ENCODE assay signal across 29 cellular contexts in the genomic region with DNA sequence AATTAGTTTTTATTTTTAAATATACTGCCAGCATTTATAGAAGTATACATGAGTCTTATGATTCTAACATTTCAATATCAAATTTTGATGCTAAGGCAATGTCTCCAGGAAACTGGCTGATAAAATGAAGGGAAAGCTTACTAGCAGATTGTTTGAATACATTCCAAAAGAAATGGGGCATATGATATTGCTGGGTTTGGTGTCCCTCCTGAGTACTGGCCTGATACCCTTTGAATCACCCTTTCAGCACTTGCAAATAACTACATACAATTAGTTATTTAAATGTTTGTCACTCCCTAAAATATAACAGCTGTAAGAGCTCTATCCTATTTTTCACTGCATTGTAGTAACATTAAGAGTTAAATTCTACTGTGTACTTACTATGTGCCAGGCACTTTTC.
"Had no signal": no experiment of that assay in that cellular context is flagged by ENCODE, and none has a peak within 500 bp of the region (broad histone marks: within the 10 kb centered on the region; RNA-seq: fewer than 3 reads in every experiment).

No MANE protein-coding gene starts in this region.

- H3K27me3 Mint-ChIP-seq: activated CD8-positive, alpha-beta T cell treated with anti-CD3 and anti-CD28 coated beads for 36 hours; activated naive CD4-positive, alpha-beta T cell treated with anti-CD3 and anti-CD28 coated beads, Interleukin-2, amount 50 U/mL, for 24 hours; activated naive CD8-positive, alpha-beta T cell treated with anti-CD3 and anti-CD28 coated beads, Interleukin-2, amount 10 ng/mL, durations not matched to agents 7 days and 5 days had no signal

- H3K9me3 ChIP-seq: ascending aorta, MG63 had no signal

- H3K27me3 ChIP-seq: ascending aorta, MG63 had no signal

- H3K4me1 Mint-ChIP-seq: activated naive CD4-positive, alpha-beta T cell treated with anti-CD3 and anti-CD28 coated beads, Interleukin-2, amount 50 U/mL, for 24 hours; activated naive CD8-positive, alpha-beta T cell treated with anti-CD3 and anti-CD28 coated beads, Interleukin-2, amount 10 ng/mL, durations not matched to agents 7 days and 5 days had no signal

- H3K4me3 Mint-ChIP-seq: activated CD8-positive, alpha-beta T cell treated with anti-CD3 and anti-CD28 coated beads for 36 hours; activated naive CD4-positive, alpha-beta T cell treated with anti-CD3 and anti-CD28 coated beads, Interleukin-2, amount 50 U/mL, for 24 hours; activated naive CD8-positive, alpha-beta T cell treated with anti-CD3 and anti-CD28 coated beads, Interleukin-2, amount 10 ng/mL, durations not matched to agents 7 days and 5 days had no signal

- DNase-seq: activated CD4-positive, alpha-beta T cell treated with anti-CD3 and anti-CD28 coated beads for 1 hour; activated CD4-positive, alpha-beta T cell treated with anti-CD3 and anti-CD28 coated beads for 48 hours; activated CD4-positive, CD25-positive, alpha-beta regulatory T cell; activated CD8-positive, alpha-beta T cell treated with anti-CD3 and anti-CD28 coated beads for 36 hours; activated gamma-delta T cell; activated naive CD4-positive, alpha-beta T cell treated with Interleukin-2 at 50 U/mL for 16 hours; activated naive CD8-positive, alpha-beta T cell treated with anti-CD3 and anti-CD28 coated beads, Interleukin-2, amount 10 ng/mL, durations not matched to agents 7 days and 5 days; activated T-cell treated with anti-CD3 and anti-CD28 coated beads, Interleukin-2, amount 50 U/mL, for 1 hour; amygdala; Kasumi-1; KG1; MG63; NCI-H1048; NCI-H1105 treated with DMSO at 0.1 percent for 48 hours; NCI-H1436; NCI-H1694; NCI-H1930; NCI-H2081 treated with DMSO at 0.1 percent for 48 hours; NCI-H345; NCI-H524 treated with DMSO at 0.1 percent for 48 hours; SW 1271; T-helper 1 cell; T-helper 2 cell; T-helper 9 cell; WERI-Rb-1 had no signal

- H3K36me3 Mint-ChIP-seq: activated naive CD4-positive, alpha-beta T cell treated with anti-CD3 and anti-CD28 coated beads, Interleukin-2, amount 50 U/mL, for 24 hours; activated naive CD8-positive, alpha-beta T cell treated with anti-CD3 and anti-CD28 coated beads, Interleukin-2, amount 10 ng/mL, durations not matched to agents 7 days and 5 days had no signal

- H3K36me3 ChIP-seq: ascending aorta, MG63, WERI-Rb-1 had no signal

- H3K4me3 ChIP-seq: ascending aorta, MG63 had no signal

- H3K27ac Mint-ChIP-seq: activated CD8-positive, alpha-beta T cell treated with anti-CD3 and anti-CD28 coated beads for 36 hours; activated naive CD4-positive, alpha-beta T cell treated with anti-CD3 and anti-CD28 coated beads, Interleukin-2, amount 50 U/mL, for 24 hours; activated naive CD8-positive, alpha-beta T cell treated with anti-CD3 and anti-CD28 coated beads, Interleukin-2, amount 10 ng/mL, durations not matched to agents 7 days and 5 days; activated T-helper 2 cell treated with anti-CD3 and anti-CD28 coated beads, Interferon-gamma antibody, Interleukin-2, Interleukin-4, amounts not matched to agents 10 μg/mL and 5 μg/mL and 100 μg/mL, durations not matched to agents 14 hours and 24 hours and 36 hours had no signal

- ATAC-seq: activated CD8-positive, alpha-beta T cell treated with anti-CD3 and anti-CD28 coated beads for 36 hours; Panc1 had no signal

- H3K27ac ChIP-seq: ascending aorta, WERI-Rb-1 had no signal

- H3K4me1 ChIP-seq: ascending aorta had no signal
